ENCODE assay signal across 17 cellular contexts in the genomic region with DNA sequence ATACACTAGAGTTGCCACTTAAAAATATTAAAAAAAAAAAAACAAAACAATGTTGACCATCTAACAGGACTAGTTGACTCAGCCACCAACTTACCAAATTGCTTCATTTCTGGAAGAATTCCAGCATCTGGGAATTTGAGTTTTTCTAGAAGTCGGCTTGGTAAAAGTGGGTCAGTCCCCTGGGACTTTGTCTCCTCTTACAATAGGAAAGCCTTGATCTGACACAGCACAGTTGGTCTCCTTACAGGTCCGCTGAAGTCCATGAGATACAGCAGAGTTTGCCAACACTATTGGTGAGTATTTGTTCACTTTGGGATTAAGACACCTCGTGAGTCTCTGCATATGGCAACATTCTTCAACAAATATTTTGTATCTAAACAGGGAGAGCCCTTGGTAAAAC. TPM values are rescaled to one million over a fixed set of nuclear protein-coding genes. Genes with fewer than 3 reads are reported as not detected.
DNase-seq lines count a peak whose midpoint lies in the region; ATAC-seq and TF ChIP-seq lines count a peak whose summit lies in the region.
"Had no signal": no experiment of that assay in that cellular context is flagged by ENCODE, and none has a peak within 500 bp of the region (broad histone marks: within the 10 kb centered on the region; RNA-seq: fewer than 3 reads in every experiment).

No MANE protein-coding gene starts in this region.

- no peaks in the 10 kb centered on the region for H3F3A ChIP-seq in Loucy (ENCODE audit: low read depth)
- H3F3A ChIP-seq in PC-3 (ENCODE audit: low read length, unreplicated experiment), result no peaks in the 10 kb centered on the region

- H3K4me1 Mint-ChIP-seq in activated CD4-positive, alpha-beta memory T cell treated with anti-CD3 and anti-CD28 coated beads for 36 hours (ENCODE audit: low read depth), result no peaks in the 10 kb centered on the region

- H4K20me1 ChIP-seq in Loucy (ENCODE audit: insufficient read depth, low read length, poor library complexity, severe bottlenecking) (no peaks in the 10 kb centered on the region), PC-3 (ENCODE audit: low read length) (no peaks in the 10 kb centered on the region)

- H3K27me3 Mint-ChIP-seq in activated CD4-positive, alpha-beta memory T cell treated with anti-CD3 and anti-CD28 coated beads for 36 hours, result no peaks in the 10 kb centered on the region

- CTCF ChIA-PET in PC-3 (lab: Charles Lee), result no interaction called here
- CTCF ChIA-PET in activated CD4-positive, alpha-beta memory T cell treated with anti-CD3 and anti-CD28 coated beads for 36 hours (lab: Charles Lee), result no interaction called here

- intact Hi-C loops in testis (cut with DNase I; ENCODE audit: low total_unique reads), result no loop called here
- intact Hi-C loops in PC-3 (cut with micrococcal nuclease), result no loop called here
- intact Hi-C loops in activated CD4-positive, alpha-beta memory T cell treated with anti-CD3 and anti-CD28 coated beads for 36 hours (cut with micrococcal nuclease), result no loop called here

- no peak overlapping the region for H3K27ac Mint-ChIP-seq in activated CD4-positive, alpha-beta memory T cell treated with anti-CD3 and anti-CD28 coated beads for 36 hours
- H3K27ac Mint-ChIP-seq: activated T-cell treated with anti-CD3 and anti-CD28 coated beads, Interleukin-2, amount 50 U/mL, for 72 hours had no signal

- H3K4me1 ChIP-seq in Loucy (ENCODE audit: insufficient read depth, low read length, poor library complexity, severe bottlenecking) (peaks cover 41% of the 10 kb centered on the region), testis (no peaks in the 10 kb centered on the region), Peyer's patch (no peaks in the 10 kb centered on the region), PC-3 (ENCODE audit: insufficient read depth, low read length) (no peaks in the 10 kb centered on the region)
- H3K4me1 ChIP-seq: pancreas had no signal

- H3K36me3 ChIP-seq in Loucy (ENCODE audit: insufficient read depth, low read length) (no peaks in the 10 kb centered on the region), testis (ENCODE audit: low read depth, missing control alignments) (no peaks in the 10 kb centered on the region), Peyer's patch (no peaks in the 10 kb centered on the region), PC-3 (ENCODE audit: low read depth, low read length) (no peaks in the 10 kb centered on the region)
- H3K36me3 ChIP-seq: pancreas had no signal

- peak overlapping the region; percentile 62 for H3K4me2 ChIP-seq in Loucy (ENCODE audit: low read depth, low read length, poor library complexity, severe bottlenecking)
- H3K4me2 ChIP-seq in PC-3 (ENCODE audit: low read length), result no peak overlapping the region

- TF ChIP-seq CTCF in 22Rv1 (IDR thresholded peaks at IDR 0.05), result no peak
- no peak for TF ChIP-seq CTCF in Loucy (conservative IDR thresholded peaks at IDR 0.05; ENCODE audit: low read length)
- TF ChIP-seq CTCF in testis (IDR thresholded peaks at IDR 0.05), result no peak
- no peak for TF ChIP-seq CTCF in Peyer's patch (IDR thresholded peaks at IDR 0.05)
- TF ChIP-seq CTCF in PC-3 (conservative IDR thresholded peaks at IDR 0.05; ENCODE audit: low read depth, low read length), result no peak

- H3K9ac ChIP-seq in Loucy (ENCODE audit: low read depth, low read length, poor library complexity, severe bottlenecking), result no peak overlapping the region
- no peak overlapping the region for H3K9ac ChIP-seq in PC-3 (ENCODE audit: low read length)

- no TSS peak for BruUV-seq in PC-3 (replicated peaks; lab: Mats Ljungman, UMichigan)

- DNase-seq in testis (no peak), Peyer's patch (no peak), PC-3 (no peak)
- DNase-seq in activated CD4-positive, alpha-beta memory T cell treated with anti-CD3 and anti-CD28 coated beads for 36 hours, result no peak
- DNase-seq: activated T-cell treated with anti-CD3 and anti-CD28 coated beads, Interleukin-2, amount 50 U/mL, for 72 hours; dermis blood vessel endothelial cell; DMS153; NCI-H1417; NCI-H510A treated with DMSO at 0.1 percent for 48 hours; pancreas had no signal

- no peaks in the 10 kb centered on the region for H3K9me3 Mint-ChIP-seq in activated CD4-positive, alpha-beta memory T cell treated with anti-CD3 and anti-CD28 coated beads for 36 hours
- H3K9me3 Mint-ChIP-seq: activated CD4-positive, alpha-beta T cell treated with anti-CD3 and anti-CD28 coated beads, Interleukin-2, amount 10 ng/mL, durations not matched to agents 24 days and 14 days; activated T-cell treated with anti-CD3 and anti-CD28 coated beads, Interleukin-2, amount 50 U/mL, for 72 hours had no signal

- H3K9me2 ChIP-seq in Loucy (replicated peaks; ENCODE audit: low read depth, low read length) (no peaks in the 10 kb centered on the region), PC-3 (replicated peaks; ENCODE audit: low read length) (no peaks in the 10 kb centered on the region)

- H3K27me3 ChIP-seq in Loucy (ENCODE audit: insufficient read depth, low read length, poor library complexity, severe bottlenecking), result no peaks in the 10 kb centered on the region
- no peaks in the 10 kb centered on the region for H3K27me3 ChIP-seq in testis
- H3K27me3 ChIP-seq in Peyer's patch, result no peaks in the 10 kb centered on the region
- H3K27me3 ChIP-seq in PC-3 (ENCODE audit: low read length), result no peaks in the 10 kb centered on the region
- H3K27me3 ChIP-seq: pancreas had no signal

- H3K79me2 ChIP-seq in Loucy (ENCODE audit: insufficient read depth, low read length) (no peaks in the 10 kb centered on the region), PC-3 (ENCODE audit: low read length) (no peaks in the 10 kb centered on the region)

- WGBS in testis, 2 donors, result 86 to 89% methylated on average over 3 of the region's 3 CpGs

- no peak overlapping the region for H3K4me3 Mint-ChIP-seq in activated CD4-positive, alpha-beta memory T cell treated with anti-CD3 and anti-CD28 coated beads for 36 hours
- H3K4me3 Mint-ChIP-seq: activated CD4-positive, alpha-beta T cell treated with anti-CD3 and anti-CD28 coated beads, Interleukin-2, amount 10 ng/mL, durations not matched to agents 24 days and 14 days; activated T-cell treated with anti-CD3 and anti-CD28 coated beads, Interleukin-2, amount 50 U/mL, for 72 hours had no signal

- TF ChIP-seq POLR2A in testis (IDR thresholded peaks at IDR 0.05), result no peak
- TF ChIP-seq POLR2A in Peyer's patch (IDR thresholded peaks at IDR 0.05), result no peak

- POLR2A ChIA-PET in PC-3 (lab: Charles Lee; ENCODE audit: unreplicated experiment), result no interaction called here
- POLR2A ChIA-PET in activated CD4-positive, alpha-beta memory T cell treated with anti-CD3 and anti-CD28 coated beads for 36 hours (lab: Charles Lee), result no interaction called here

- peak overlapping the region; percentile 18 for H3K4me3 ChIP-seq in Loucy (ENCODE audit: low read length, poor library complexity, severe bottlenecking)
- H3K4me3 ChIP-seq in testis, result no peak overlapping the region
- no peak overlapping the region for H3K4me3 ChIP-seq in Peyer's patch
- H3K4me3 ChIP-seq in PC-3 (ENCODE audit: low read length), result no peak overlapping the region
- H3K4me3 ChIP-seq: pancreas had no signal

- no peak overlapping the region; the same call in 1 of the 2 replicates for H2AFZ ChIP-seq in Loucy (ENCODE audit: low read length)
- H2AFZ ChIP-seq in PC-3 (ENCODE audit: low read length), result no peak overlapping the region

- H3K9me3 ChIP-seq in Loucy (ENCODE audit: insufficient read depth, low read depth, low read length), result no peaks in the 10 kb centered on the region
- no peaks in the 10 kb centered on the region for H3K9me3 ChIP-seq in testis
- no peaks in the 10 kb centered on the region for H3K9me3 ChIP-seq in Peyer's patch
- no peaks in the 10 kb centered on the region for H3K9me3 ChIP-seq in PC-3 (ENCODE audit: low read length)
- H3K9me3 ChIP-seq: pancreas had no signal

- no peaks in the 10 kb centered on the region for H3K36me3 Mint-ChIP-seq in activated CD4-positive, alpha-beta memory T cell treated with anti-CD3 and anti-CD28 coated beads for 36 hours

- ATAC-seq in GM19035 (IDR thresholded peaks at IDR 0.05; ENCODE audit: unreplicated experiment) (peak; percentile 3), HG02840 (IDR thresholded peaks at IDR 0.05; ENCODE audit: low FRiP score, unreplicated experiment) (peak; percentile 5), PC-3 (no peak)
- ATAC-seq: HepG2 had no signal

- H3K27ac ChIP-seq in 22Rv1, result peak overlapping the region; percentile 93
- no peak overlapping the region for H3K27ac ChIP-seq in testis
- H3K27ac ChIP-seq in Peyer's patch, result no peak overlapping the region
- H3K27ac ChIP-seq in PC-3 (ENCODE audit: low read length), result no peak overlapping the region
- H3K27ac ChIP-seq: pancreas had no signal

RNA-seq across cellular contexts. Expression of a gene that starts 18.2 kb away (rescaled TPM):
- total RNA-seq in testis (1 to 10 TPM; 1.5 to 1.8 TPM), Peyer's patch (under 1 TPM in 1 of 4 donors, not detected in 3; 0.35 TPM), PC-3 (2014; rRNA removed) (not detected in 2 replicates)
- polyA plus RNA-seq in testis (ENCODE audit: insufficient read depth, low read depth, low replicate concordance), result 5.5 TPM
- under 1 TPM; 0.24 to 0.34 TPM for total RNA-seq in activated CD4-positive, alpha-beta memory T cell treated with anti-CD3 and anti-CD28 coated beads for 36 hours
- total RNA-seq: HepG2, RPMI7951 had no signal
- polyA plus RNA-seq: HepG2 had no signal
